35 cellular contexts compared by ENCODE assay signal in the genomic region with DNA sequence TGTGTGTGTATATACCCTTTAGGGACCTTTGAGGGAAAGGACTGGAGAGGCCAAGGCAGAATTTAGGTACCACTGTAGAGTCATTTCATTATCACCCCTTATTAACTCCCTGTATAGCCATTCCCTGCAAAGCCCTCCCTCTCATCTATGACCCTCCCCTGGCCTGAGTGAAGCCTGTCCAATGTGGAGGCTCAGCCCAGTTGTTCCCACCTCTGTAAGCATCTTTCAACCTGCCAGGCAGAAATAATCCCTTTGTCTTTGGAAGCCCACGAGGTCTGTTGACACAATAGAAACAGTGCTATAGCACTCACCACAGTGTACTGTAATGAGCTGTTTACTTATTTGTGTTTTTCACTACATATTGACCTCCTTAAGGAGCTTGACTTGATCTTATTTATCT.
DNase-seq lines count a peak whose midpoint lies in the region; ATAC-seq and TF ChIP-seq lines count a peak whose summit lies in the region.
"Had no signal": no experiment of that assay in that cellular context is flagged by ENCODE, and none has a peak within 500 bp of the region (broad histone marks: within the 10 kb centered on the region; RNA-seq: fewer than 3 reads in every experiment).

No MANE protein-coding gene starts in this region.

- DNase-seq in LNCaP clone FGC (ENCODE audit: low read depth): peak; percentile 25
- no peak for DNase-seq in WTC11 (ENCODE audit: low spot score)
- DNase-seq in endodermal cell: peak; percentile 68
- DNase-seq in neural progenitor cell (ENCODE audit: low spot score): peak; percentile 55
- DNase-seq in GM19238 (ENCODE audit: insufficient read length, low spot score): no peak
- DNase-seq in glutamatergic neuron: no peak
- no peak for DNase-seq in stimulated activated CD4-positive, alpha-beta T cell treated with anti-CD3 and anti-CD28 coated beads, Interleukin-4, amount 100 ng/mL, for 24 hours
- DNase-seq: 8988T; ACHN; AML-193; BE2C; C1 segment of cervical spinal cord; Caco-2; Calu3; CD4-positive, alpha-beta memory T cell; CD4-positive, alpha-beta T cell; CD4-positive, CD25-positive, alpha-beta regulatory T cell; CD8-positive, alpha-beta memory T cell; CD8-positive, alpha-beta T cell; COR-L47; DMS 273 treated with DMSO at 0.1 percent for 48 hours; DMS153; DMS53; DMS79; DMS79 treated with DMSO at 0.1 percent for 48 hours; DND-41; EL had no signal

- H3K27ac ChIP-seq in endodermal cell (ENCODE audit: low read depth, low read length) (no peak overlapping the region), neural progenitor cell (no peak overlapping the region)
- H3K27ac ChIP-seq: 22Rv1; A549; BLaER1; BLaER1 treated with 17β-estradiol and CSF1 and Interleukin-3, amounts not matched to agents 10 nM and 100 nM; C4-2B had no signal

- H3K4me1 ChIP-seq in endodermal cell (ENCODE audit: control insufficient read depth, insufficient read depth, low read length): no peaks in the 10 kb centered on the region
- peaks cover 26% of the 10 kb centered on the region for H3K4me1 ChIP-seq in neural progenitor cell
- H3K4me1 ChIP-seq: A549; BE2C; BLaER1 treated with 17β-estradiol and CSF1 and Interleukin-3, amounts not matched to agents 10 nM and 100 nM had no signal

- peaks cover 12% of the 10 kb centered on the region for H3K4me1 Mint-ChIP-seq in WTC11
- peaks cover 40% of the 10 kb centered on the region for H3K4me1 Mint-ChIP-seq in endodermal cell
- peaks cover 9% of the 10 kb centered on the region for H3K4me1 Mint-ChIP-seq in neural progenitor cell
- no peaks in the 10 kb centered on the region for H3K4me1 Mint-ChIP-seq in glutamatergic neuron (ENCODE audit: low read depth, unreplicated experiment)
- H3K4me1 Mint-ChIP-seq: B cell; CD14-positive monocyte; CD4-positive, alpha-beta memory T cell; CD4-positive, CD25-positive, alpha-beta regulatory T cell; CD8-positive, alpha-beta memory T cell had no signal

- TF ChIP-seq CTCF in LNCaP clone FGC (IDR thresholded peaks at IDR 0.05; ENCODE audit: control insufficient read depth, extremely low read depth, insufficient read depth): no peak
- no peak for TF ChIP-seq CTCF in WTC11 (IDR thresholded peaks at IDR 0.05)
- TF ChIP-seq CTCF in endodermal cell (conservative IDR thresholded peaks at IDR 0.05): no peak
- no peak for TF ChIP-seq CTCF in neural progenitor cell (IDR thresholded peaks at IDR 0.05)
- no peak for TF ChIP-seq CTCF in glutamatergic neuron (IDR thresholded peaks at IDR 0.05; ENCODE audit: partially characterized antibody, unreplicated experiment)

- H3K27me3 ChIP-seq in endodermal cell (ENCODE audit: control insufficient read depth, insufficient read depth, low read length, poor library complexity, severe bottlenecking): no peaks in the 10 kb centered on the region
- H3K27me3 ChIP-seq in neural progenitor cell: no peaks in the 10 kb centered on the region
- H3K27me3 ChIP-seq: BE2C; BLaER1; BLaER1 treated with 17β-estradiol and CSF1 and Interleukin-3, amounts not matched to agents 10 nM and 100 nM had no signal

- H3K4me3 ChIP-seq in LNCaP clone FGC (ENCODE audit: low read depth, low read length): no peak overlapping the region
- H3K4me3 ChIP-seq in endodermal cell (ENCODE audit: low read length): no peak overlapping the region
- H3K4me3 ChIP-seq in neural progenitor cell: no peak overlapping the region
- H3K4me3 ChIP-seq: A549; BLaER1; BLaER1 treated with 17β-estradiol and CSF1 and Interleukin-3, amounts not matched to agents 10 nM and 100 nM had no signal

- H3K9me3 Mint-ChIP-seq in WTC11 (peaks cover 25% of the 10 kb centered on the region), endodermal cell (peaks cover 19% of the 10 kb centered on the region), neural progenitor cell (peaks cover 10% of the 10 kb centered on the region), glutamatergic neuron (ENCODE audit: unreplicated experiment) (peaks cover 2% of the 10 kb centered on the region)
- H3K9me3 Mint-ChIP-seq: CD8-positive, alpha-beta T cell had no signal

- H3K27me3 Mint-ChIP-seq in WTC11 (ENCODE audit: low read depth) (peaks cover 6% of the 10 kb centered on the region), endodermal cell (ENCODE audit: insufficient read depth) (no peaks in the 10 kb centered on the region), neural progenitor cell (ENCODE audit: insufficient read depth, low read depth) (peaks cover 4% of the 10 kb centered on the region), glutamatergic neuron (ENCODE audit: unreplicated experiment) (no peaks in the 10 kb centered on the region)
- H3K27me3 Mint-ChIP-seq: B cell; CD4-positive, CD25-positive, alpha-beta regulatory T cell had no signal

- H3K36me3 ChIP-seq in endodermal cell (ENCODE audit: control insufficient read depth, insufficient read depth, low read length): no peaks in the 10 kb centered on the region
- H3K36me3 ChIP-seq in neural progenitor cell: no peaks in the 10 kb centered on the region
- H3K36me3 ChIP-seq: BE2C, BLaER1 had no signal

- H3K79me2 ChIP-seq in neural progenitor cell (ENCODE audit: low read depth): no peaks in the 10 kb centered on the region

- CTCF ChIA-PET in WTC11 (lab: Charles Lee): no interaction called here

- H3K9ac ChIP-seq in endodermal cell (ENCODE audit: extremely low read depth, low read length, poor library complexity, severe bottlenecking): no peak overlapping the region
- H3K9ac ChIP-seq in neural progenitor cell: no peak overlapping the region
- H3K9ac ChIP-seq: BLaER1; BLaER1 treated with 17β-estradiol and CSF1 and Interleukin-3, amounts not matched to agents 10 nM and 100 nM had no signal

- peak overlapping the region; percentile 4 for H3K4me2 ChIP-seq in neural progenitor cell
- H3K4me2 ChIP-seq: A549; BLaER1; BLaER1 treated with 17β-estradiol and CSF1 and Interleukin-3, amounts not matched to agents 10 nM and 100 nM had no signal

- 16 to 67% methylated on average over 1 of the region's 1 CpG for WGBS in endodermal cell (ENCODE audit: insufficient coverage in 1 of 2, insufficient read length in 1 of 2), 2 experiments

- H3K4me3 Mint-ChIP-seq in WTC11 (no peak overlapping the region), endodermal cell (no peak overlapping the region), neural progenitor cell (no peak overlapping the region), glutamatergic neuron (ENCODE audit: unreplicated experiment) (no peak overlapping the region)
- H3K4me3 Mint-ChIP-seq: B cell; CD14-positive monocyte; CD4-positive, alpha-beta memory T cell; CD4-positive, alpha-beta T cell; CD4-positive, CD25-positive, alpha-beta regulatory T cell; CD8-positive, alpha-beta memory T cell; CD8-positive, alpha-beta T cell had no signal

- ATAC-seq in WTC11 (peak; percentile 34; the same call in 1 of the 2 replicates), HG03196 (IDR thresholded peaks at IDR 0.05; ENCODE audit: unreplicated experiment) (no peak)
- ATAC-seq: A549; CD8-positive, alpha-beta T cell had no signal

- H3F3A ChIP-seq in neural progenitor cell (ENCODE audit: low read depth): peaks cover 4% of the 10 kb centered on the region

- peak overlapping the region; percentile 12 for H2AFZ ChIP-seq in neural progenitor cell (replicated peaks)

- no peaks in the 10 kb centered on the region for H4K20me1 ChIP-seq in neural progenitor cell (ENCODE audit: low read depth)
- H4K20me1 ChIP-seq: BLaER1; BLaER1 treated with 17β-estradiol and CSF1 and Interleukin-3, amounts not matched to agents 10 nM and 100 nM had no signal

- POLR2A ChIA-PET in WTC11 (lab: Charles Lee): no interaction called here

- peaks cover 30% of the 10 kb centered on the region for H3K9me3 ChIP-seq in endodermal cell (ENCODE audit: control insufficient read depth, low read length)
- H3K9me3 ChIP-seq in neural progenitor cell (ENCODE audit: low read depth): no peaks in the 10 kb centered on the region
- H3K9me3 ChIP-seq: A549, BE2C had no signal

- H3K36me3 Mint-ChIP-seq in WTC11 (peaks cover 17% of the 10 kb centered on the region), endodermal cell (ENCODE audit: low read depth) (peaks cover 3% of the 10 kb centered on the region), neural progenitor cell (no peaks in the 10 kb centered on the region), glutamatergic neuron (ENCODE audit: unreplicated experiment) (peaks cover 4% of the 10 kb centered on the region)
- H3K36me3 Mint-ChIP-seq: CD14-positive monocyte; CD4-positive, alpha-beta memory T cell; CD4-positive, CD25-positive, alpha-beta regulatory T cell; CD8-positive, alpha-beta T cell had no signal

- H3K27ac Mint-ChIP-seq in WTC11: no peak overlapping the region
- no peak overlapping the region for H3K27ac Mint-ChIP-seq in endodermal cell
- H3K27ac Mint-ChIP-seq in neural progenitor cell: peak overlapping the region; percentile 52
- H3K27ac Mint-ChIP-seq in glutamatergic neuron (ENCODE audit: unreplicated experiment): no peak overlapping the region
- H3K27ac Mint-ChIP-seq: B cell; CD14-positive monocyte; CD4-positive, alpha-beta memory T cell; CD4-positive, alpha-beta T cell; CD4-positive, CD25-positive, alpha-beta regulatory T cell; CD8-positive, alpha-beta memory T cell; CD8-positive, alpha-beta T cell had no signal

TF ChIP-seq in WTC11, 78 proteins besides CTCF, POLR2A, EP300 and RAD21 (continues in another document):
- TF ChIP-seq ATF1 (CRISPR knock-in tag; IDR thresholded peaks at IDR 0.05) (no peak), PRRX2 (CRISPR knock-in tag; IDR thresholded peaks at IDR 0.05) (no peak), ZNF138 (CRISPR knock-in tag; conservative IDR thresholded peaks at IDR 0.05) (no peak)
- TF ChIP-seq, protein P1, sequence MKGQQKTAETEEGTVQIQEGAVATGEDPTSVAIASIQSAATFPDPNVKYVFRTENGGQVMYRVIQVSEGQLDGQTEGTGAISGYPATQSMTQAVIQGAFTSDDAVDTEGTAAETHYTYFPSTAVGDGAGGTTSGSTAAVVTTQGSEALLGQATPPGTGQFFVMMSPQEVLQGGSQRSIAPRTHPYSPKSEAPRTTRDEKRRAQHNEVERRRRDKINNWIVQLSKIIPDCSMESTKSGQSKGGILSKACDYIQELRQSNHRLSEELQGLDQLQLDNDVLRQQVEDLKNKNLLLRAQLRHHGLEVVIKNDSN (CRISPR knock-in tag; IDR thresholded peaks at IDR 0.05): no peak

Comparison
In these comparisons a context has a peak if more than half of its experiments do, and no peak if none do; other contexts are left out.
1. DNase-seq: peak in LNCaP clone FGC (single experiment), endodermal cell (single experiment) and neural progenitor cell (single experiment); none in WTC11 (single experiment), GM19238 (single experiment), glutamatergic neuron (single experiment) and stimulated activated CD4-positive, alpha-beta T cell treated with anti-CD3 and anti-CD28 coated beads, Interleukin-4, amount 100 ng/mL, for 24 hours (single experiment).